ENCODE assay signal across 8 cellular contexts in genomic region chr21:44817506-44817880, GRCh38. TPM values are rescaled to one million over a fixed set of nuclear protein-coding genes. Genes with fewer than 3 reads are reported as not detected.
DNase-seq lines count a peak whose midpoint lies in the region; ATAC-seq, FAIRE-seq and TF ChIP-seq lines count a peak whose summit lies in the region.

No MANE protein-coding gene starts in this region.

- DNase-seq in GM12891 (ENCODE audit: insufficient read length, low spot score) (peak; percentile 95), NCI-H128 (lab: John Stamatoyannopoulos, UW; ENCODE audit: unreplicated experiment) (peak; percentile 63), T1000 (lab: John Stamatoyannopoulos, UW) (peak; percentile 79), astrocyte of the cerebellum (ENCODE audit: low read depth) (peak; percentile 43), hepatic stellate cell (ENCODE audit: low spot score) (peak; percentile 88), putamen (ENCODE audit: low spot score) (peak; percentile 90)

- TF ChIP-seq POLR2A in GM12891 (IDR thresholded peaks at IDR 0.05; ENCODE audit: low read depth, low read length): no peak

- no peak for FAIRE-seq in GM12891 (lab: Jason Lieb, UNC)

- H3K4me1 ChIP-seq in urinary bladder (ENCODE audit: insufficient read depth): peaks cover 2% of the 10 kb centered on the region

- H3K4me3 ChIP-seq in astrocyte of the cerebellum (ENCODE audit: low read depth, low read length): peak overlapping the region; percentile 60
- peak overlapping the region; percentile 64 for H3K4me3 ChIP-seq in urinary bladder (ENCODE audit: low read depth, low read length)

- under 1% methylated on average over 43 of the region's 43 CpGs for WGBS in urinary bladder

- no peak overlapping the region for H3K27ac ChIP-seq in urinary bladder (ENCODE audit: low read depth)

- peak; percentile 78 for ATAC-seq in HG02759 (IDR thresholded peaks at IDR 0.05; ENCODE audit: unreplicated experiment)

- H3K36me3 ChIP-seq in urinary bladder (ENCODE audit: insufficient read depth): no peaks in the 10 kb centered on the region

- no peak for TF ChIP-seq CTCF in astrocyte of the cerebellum (IDR thresholded peaks at IDR 0.05; ENCODE audit: low read depth, low read length, missing control alignments)

- in situ Hi-C loops in astrocyte of the cerebellum (cut with HindIII; ENCODE audit: low sequenced_read_pairs): no loop called here

TF ChIP-seq in GM12891, 5 proteins besides CTCF, POLR2A, EP300 and RAD21:
- TF ChIP-seq PAX5 (IDR thresholded peaks at IDR 0.05; ENCODE audit: insufficient read depth, low read length, severe bottlenecking): no peak

RNA-seq across cellular contexts. Expression of gene SUMO3, which starts 0.4 kb away (rescaled TPM):
- polyA plus RNA-seq in GM12891 (2012; ENCODE audit: low read depth, missing spikeins): 67.9 TPM
- total RNA-seq in urinary bladder: 33.7 TPM
- polyA plus RNA-seq in urinary bladder: 84.2 TPM

RNA-seq across cellular contexts. Expression of gene UBE2G2, which starts 15.9 kb away (rescaled TPM):
- 41.5 TPM for polyA plus RNA-seq in GM12891 (2012; ENCODE audit: low read depth, missing spikeins)
- total RNA-seq in urinary bladder: 75.9 TPM
- 65.4 TPM for polyA plus RNA-seq in urinary bladder

RNA-seq across cellular contexts. Expression of gene PTTG1IP, which starts 56.0 kb away (rescaled TPM):
- polyA plus RNA-seq in GM12891 (2012; ENCODE audit: low read depth, missing spikeins): 26.6 TPM
- 154 TPM for total RNA-seq in urinary bladder
- polyA plus RNA-seq in urinary bladder: 233 TPM

Comparison
In these comparisons a context has a peak if more than half of its experiments do, and no peak if none do; other contexts are left out.
1. DNase-seq: peak in every context shown above with its lines; median percentile 95 in GM12891; 90 in putamen; 88 in hepatic stellate cell; 79 in T1000; 63 in NCI-H128; 43 in astrocyte of the cerebellum.